In the genomic region with DNA sequence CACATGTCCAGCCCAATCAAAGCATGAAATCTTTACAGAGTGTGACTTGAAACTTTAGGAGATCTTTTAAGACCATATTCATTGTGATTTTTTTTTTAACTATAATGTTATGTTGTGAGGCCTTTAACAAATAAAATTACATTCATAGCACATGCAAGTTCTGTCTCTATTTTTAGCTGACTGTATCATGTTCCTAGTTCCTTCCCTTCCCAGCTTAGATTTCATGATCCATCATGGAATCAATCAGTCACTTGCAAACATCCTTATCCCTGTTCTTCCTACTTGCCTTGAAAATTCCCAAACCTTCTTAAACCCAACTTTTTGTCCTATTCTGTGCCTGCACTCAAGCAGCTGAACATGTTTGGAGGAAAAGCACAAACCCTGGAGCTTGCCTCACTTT, we compare ENCODE assay signal across 28 cellular contexts.
"Had no signal": no experiment of that assay in that cellular context is flagged by ENCODE, and none has a peak within 500 bp of the region (broad histone marks: within the 10 kb centered on the region; RNA-seq: fewer than 3 reads in every experiment).

No MANE protein-coding gene starts in this region.

- DNase-seq: colonic mucosa; effector CD8-positive, alpha-beta T cell; endodermal cell; hypothalamus; immature natural killer cell; mesenchymal stem cell; natural killer cell; occipital lobe; ovary; right lobe of liver; stimulated activated CD4-positive, alpha-beta T cell treated with anti-CD3 and anti-CD28 coated beads, Interleukin-12 subunit alpha, Interleukin-12 subunit beta, amount 100 ng/mL, for 4 hours; stimulated activated CD4-positive, alpha-beta T cell treated with anti-CD3 and anti-CD28 coated beads, Interleukin-2, amount 100 ng/mL, for 24 hours; stimulated activated CD4-positive, alpha-beta T cell treated with anti-CD3 and anti-CD28 coated beads, Interleukin-4, amount 100 ng/mL, for 24 hours; stimulated activated naive CD8-positive, alpha-beta T cell treated with anti-CD3 and anti-CD28 coated beads, Interleukin-15, Interleukin-2, amounts not matched to agents 100 U/mL and 50 U/mL, for 24 hours; upper lobe of left lung had no signal

- H3K4me1 ChIP-seq: colonic mucosa, esophagus muscularis mucosa, right lobe of liver, tibial nerve, upper lobe of left lung had no signal

- H3K4me3 ChIP-seq: cardiac muscle cell, colonic mucosa, esophagus muscularis mucosa, lung, ovary, right lobe of liver, smooth muscle cell, thoracic aorta, tibial nerve, upper lobe of left lung had no signal

- H3K27ac Mint-ChIP-seq: dendritic cell treated with granulocyte-macrophage colony-stimulating factor and Interleukin-4, amounts not matched to agents 40 ng/mL and 50 ng/mL, for 4 days; endodermal cell; mesothelial cell of epicardium; natural killer cell; stimulated activated effector memory CD8-positive, alpha-beta T cell treated with anti-CD3 and anti-CD28 coated beads, Interleukin-12 subunit alpha, Interleukin-12 subunit beta, amount 100 ng/mL, for 72 hours had no signal

- ATAC-seq: left lobe of liver; natural killer cell; right lobe of liver; stimulated activated effector memory CD8-positive, alpha-beta T cell treated with anti-CD3 and anti-CD28 coated beads, Interleukin-12 subunit alpha, Interleukin-12 subunit beta, amount 100 ng/mL, for 72 hours; stimulated activated naive CD8-positive, alpha-beta T cell treated with anti-CD3 and anti-CD28 coated beads, Interleukin-15, Interleukin-2, amounts not matched to agents 100 U/mL and 50 U/mL, for 24 hours had no signal

- H3K4me3 Mint-ChIP-seq: dendritic cell treated with granulocyte-macrophage colony-stimulating factor and Interleukin-4, amounts not matched to agents 40 ng/mL and 50 ng/mL, for 4 days; endodermal cell; immature natural killer cell; mesothelial cell of epicardium; natural killer cell; stimulated activated effector memory CD8-positive, alpha-beta T cell treated with anti-CD3 and anti-CD28 coated beads, Interleukin-12 subunit alpha, Interleukin-12 subunit beta, amount 100 ng/mL, for 72 hours had no signal

- H3K27ac ChIP-seq: cardiac muscle cell, colonic mucosa, esophagus muscularis mucosa, ovary, right lobe of liver, thoracic aorta, tibial nerve, upper lobe of left lung had no signal

- H3K4me1 Mint-ChIP-seq: immature natural killer cell; mesothelial cell of epicardium; stimulated activated effector memory CD8-positive, alpha-beta T cell treated with anti-CD3 and anti-CD28 coated beads, Interleukin-12 subunit alpha, Interleukin-12 subunit beta, amount 100 ng/mL, for 72 hours had no signal

- H3K9me3 ChIP-seq: colonic mucosa, esophagus muscularis mucosa, ovary, right lobe of liver, thoracic aorta, tibial nerve, upper lobe of left lung had no signal

- H3K36me3 ChIP-seq: cardiac muscle cell, colonic mucosa, ovary, right lobe of liver, thoracic aorta had no signal

- H3K27me3 Mint-ChIP-seq: dendritic cell treated with granulocyte-macrophage colony-stimulating factor and Interleukin-4, amounts not matched to agents 40 ng/mL and 50 ng/mL, for 4 days had no signal

- H3K27me3 ChIP-seq: cardiac muscle cell, colonic mucosa, esophagus muscularis mucosa, ovary, right lobe of liver, tibial nerve, upper lobe of left lung had no signal

- H3K9me3 Mint-ChIP-seq: dendritic cell treated with granulocyte-macrophage colony-stimulating factor and Interleukin-4, amounts not matched to agents 40 ng/mL and 50 ng/mL, for 4 days; endodermal cell; immature natural killer cell; mesothelial cell of epicardium; natural killer cell; stimulated activated effector memory CD8-positive, alpha-beta T cell treated with anti-CD3 and anti-CD28 coated beads, Interleukin-12 subunit alpha, Interleukin-12 subunit beta, amount 100 ng/mL, for 72 hours had no signal

- FAIRE-seq: frontal cortex, keratinocyte, urothelium cell line had no signal
